ENCODE assay signal across 27 cellular contexts in the genomic region with DNA sequence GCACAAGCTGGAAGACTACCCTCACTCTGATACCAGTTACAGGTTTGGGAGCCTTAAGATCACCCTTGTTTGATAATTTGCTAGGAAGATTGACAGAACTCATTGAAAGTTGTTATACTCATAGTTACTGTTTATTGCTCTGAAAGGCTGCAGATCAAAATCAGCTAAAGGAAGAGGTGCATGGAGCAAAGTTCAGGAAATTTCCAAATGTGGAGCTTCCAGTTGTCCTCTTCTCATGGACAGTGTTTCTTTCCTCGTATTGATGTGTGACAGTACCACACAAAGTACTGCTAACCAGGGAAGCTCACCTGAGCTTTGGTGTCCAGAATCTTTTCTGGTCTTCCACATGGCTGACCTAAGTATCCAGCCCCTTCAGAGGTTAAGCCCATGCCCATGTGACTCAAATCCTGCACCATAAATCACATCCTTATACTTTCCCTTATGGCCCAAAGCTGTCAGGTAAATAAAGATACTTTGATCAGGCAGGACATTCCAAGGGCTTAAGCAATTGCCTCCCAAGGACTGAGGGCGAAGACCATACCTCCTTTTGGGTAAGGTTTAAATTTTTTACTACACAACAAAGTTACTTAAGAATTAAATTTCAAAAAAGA.
"Had no signal": no experiment of that assay in that cellular context is flagged by ENCODE, and none has a peak within 500 bp of the region (broad histone marks: within the 10 kb centered on the region; RNA-seq: fewer than 3 reads in every experiment).

No MANE protein-coding gene starts in this region.

- ATAC-seq: activated CD8-positive, alpha-beta T cell treated with anti-CD3 and anti-CD28 coated beads, Interleukin-2, amount 10 ng/mL, durations not matched to agents 7 days and 5 days; WTC11 had no signal

- DNase-seq: activated CD4-positive, alpha-beta T cell treated with anti-CD3 and anti-CD28 coated beads for 48 hours; activated CD4-positive, alpha-beta T cell treated with anti-CD3 and anti-CD28 coated beads, Interleukin-2, amount 50 U/mL, for 4 hours; activated CD4-positive, CD25-positive, alpha-beta regulatory T cell treated with anti-CD3 and anti-CD28 coated beads, Interleukin-2, amount 50 U/mL, for 72 hours; activated CD8-positive, alpha-beta memory T cell treated with anti-CD3 and anti-CD28 coated beads, Interleukin-2, amount 50 U/mL, for 48 hours; activated CD8-positive, alpha-beta T cell treated with anti-CD3 and anti-CD28 coated beads, Interleukin-2, amount 10 ng/mL, durations not matched to agents 7 days and 5 days; activated effector memory CD4-positive, alpha-beta T cell treated with Interleukin-2 at 50 U/mL for 16 hours; activated naive CD4-positive, alpha-beta T cell; activated T-cell treated with anti-CD3 and anti-CD28 coated beads, Interleukin-2, amount 50 U/mL, for 1 hour; amygdala; KG1; NCI-H1048; NCI-H1417; NCI-H1694; NCI-H2029; NCI-H2107; NCI-H2171 treated with DMSO at 0.1 percent for 48 hours; NCI-H226; NCI-H526; Peyer's patch; Right ventricle myocardium superior; SJCRH30; SK-N-SH; SW 1271 had no signal

- H3K9me3 Mint-ChIP-seq: activated naive CD4-positive, alpha-beta T cell treated with anti-CD3 and anti-CD28 coated beads, Interleukin-2, amount 50 U/mL, for 24 hours; brain; WTC11 had no signal

- H3K9me3 ChIP-seq: Peyer's patch, SJCRH30, SK-N-SH had no signal

- H3K27ac ChIP-seq: Peyer's patch, RWPE1, SJCRH30 had no signal

- H3K36me3 ChIP-seq: Peyer's patch, SJCRH30 had no signal

- H3K27me3 ChIP-seq: Peyer's patch, SJCRH30 had no signal

- H3K4me3 ChIP-seq: Peyer's patch, SJCRH30 had no signal

- H3K36me3 Mint-ChIP-seq: WTC11 had no signal

- H3K27me3 Mint-ChIP-seq: activated naive CD4-positive, alpha-beta T cell treated with anti-CD3 and anti-CD28 coated beads, Interleukin-2, amount 50 U/mL, for 24 hours had no signal

- H3K4me3 Mint-ChIP-seq: activated CD8-positive, alpha-beta T cell treated with anti-CD3 and anti-CD28 coated beads, Interleukin-2, amount 10 ng/mL, durations not matched to agents 7 days and 5 days; activated naive CD4-positive, alpha-beta T cell treated with anti-CD3 and anti-CD28 coated beads, Interleukin-2, amount 50 U/mL, for 24 hours; brain; WTC11 had no signal

- H3K27ac Mint-ChIP-seq: activated CD8-positive, alpha-beta T cell treated with anti-CD3 and anti-CD28 coated beads, Interleukin-2, amount 10 ng/mL, durations not matched to agents 7 days and 5 days; brain; WTC11 had no signal
